Comparison of ENCODE assay signal across 35 cellular contexts in genomic region chr11:95045791-95046190, GRCh38. TPM values are rescaled to one million over a fixed set of nuclear protein-coding genes. Genes with fewer than 3 reads are reported as not detected.
"Had no signal": no experiment of that assay in that cellular context is flagged by ENCODE, and none has a peak within 500 bp of the region (broad histone marks: within the 10 kb centered on the region; RNA-seq: fewer than 3 reads in every experiment).

No MANE protein-coding gene starts in this region.

- H3K4me1 ChIP-seq: adrenal gland, body of pancreas, breast epithelium had no signal

- DNase-seq: activated B cell treated with CpG ODN at 0.5 μM for 24 hours; activated CD4-positive, alpha-beta memory T cell treated with anti-CD3 and anti-CD28 coated beads for 36 hours; activated CD4-positive, alpha-beta T cell treated with anti-CD3 and anti-CD28 coated beads for 4 hours; activated CD4-positive, alpha-beta T cell treated with anti-CD3 and anti-CD28 coated beads, Interleukin-2, amount 10 ng/mL, durations not matched to agents 7 days and 5 days; activated CD4-positive, alpha-beta T cell treated with anti-CD3 and anti-CD28 coated beads, Interleukin-2, amount 50 U/mL, for 4 hours; activated CD4-positive, CD25-positive, alpha-beta regulatory T cell treated with anti-CD3 and anti-CD28 coated beads, Interleukin-2, amount 50 U/mL, for 72 hours; activated CD8-positive, alpha-beta memory T cell treated with anti-CD3 and anti-CD28 coated beads, Interleukin-2, amount 50 U/mL, for 4 hours; activated CD8-positive, alpha-beta T cell treated with anti-CD3 and anti-CD28 coated beads for 36 hours; activated effector memory CD4-positive, alpha-beta T cell treated with anti-CD3 and anti-CD28 coated beads, Interleukin-2, amount 50 U/mL, for 16 hours; activated gamma-delta T cell treated with Interleukin-2 at 50 U/mL for 16 hours; activated naive CD4-positive, alpha-beta T cell; activated naive CD4-positive, alpha-beta T cell treated with anti-CD3 and anti-CD28 coated beads for 36 hours; activated naive CD4-positive, alpha-beta T cell treated with anti-CD3 and anti-CD28 coated beads, Interleukin-2, amount 50 U/mL, for 16 hours; activated naive CD8-positive, alpha-beta T cell treated with anti-CD3 and anti-CD28 coated beads for 36 hours; activated T-cell treated with anti-CD3 and anti-CD28 coated beads for 4 hours; activated T-cell treated with anti-CD3 and anti-CD28 coated beads, Interleukin-2, amount 50 U/mL, for 1 hour; activated T-cell treated with anti-CD3 and anti-CD28 coated beads, Interleukin-2, amount 50 U/mL, for 4 hours; activated T-cell treated with anti-CD3 and anti-CD28 coated beads, Interleukin-2, amount 50 U/mL, for 72 hours; adrenal gland; amniotic stem cell; aorta; body of pancreas; brain microvascular endothelial cell; central memory CD4-positive, alpha-beta T cell; T-helper 2 cell; T-helper 9 cell had no signal

- H3K27ac ChIP-seq: adrenal gland, body of pancreas, brain microvascular endothelial cell, breast epithelium, VCaP had no signal

- H3K4me3 ChIP-seq: adrenal gland, body of pancreas, breast epithelium had no signal

- ATAC-seq: activated CD8-positive, alpha-beta T cell treated with anti-CD3 and anti-CD28 coated beads for 36 hours; activated naive CD4-positive, alpha-beta T cell treated with anti-CD3 and anti-CD28 coated beads, Interleukin-2, amount 50 U/mL, for 72 hours; activated T-cell treated with anti-CD3 and anti-CD28 coated beads, Interleukin-2, amount 50 U/mL, for 4 hours; activated T-cell treated with anti-CD3 and anti-CD28 coated beads, Interleukin-2, amount 50 U/mL, for 72 hours; activated T-helper 17 cell treated with anti-CD3 and anti-CD28 coated beads, Interleukin-2, amount 50 U/mL, for 72 hours; body of pancreas had no signal

- H3K27me3 ChIP-seq: adrenal gland, body of pancreas, brain microvascular endothelial cell, breast epithelium had no signal

- H3K9me3 ChIP-seq: adrenal gland, body of pancreas, breast epithelium had no signal

- H3K36me3 ChIP-seq: adrenal gland, brain microvascular endothelial cell, breast epithelium had no signal

RNA-seq across cellular contexts. Expression of gene KDM4F, which starts 3.4 kb away (rescaled TPM):
- total RNA-seq: activated B cell treated with CpG ODN at 0.5 μM for 24 hours; activated CD4-positive, alpha-beta memory T cell treated with anti-CD3 and anti-CD28 coated beads for 36 hours; activated CD4-positive, alpha-beta T cell treated with anti-CD3 and anti-CD28 coated beads, Interleukin-2, amount 10 ng/mL, durations not matched to agents 7 days and 5 days; activated CD8-positive, alpha-beta memory T cell treated with anti-CD3 and anti-CD28 coated beads for 36 hours; activated CD8-positive, alpha-beta T cell treated with anti-CD3 and anti-CD28 coated beads for 36 hours; activated naive CD4-positive, alpha-beta T cell treated with anti-CD3 and anti-CD28 coated beads for 36 hours; activated naive CD4-positive, alpha-beta T cell treated with anti-CD3 and anti-CD28 coated beads, Interleukin-2, amount 50 U/mL, for 72 hours; activated naive CD8-positive, alpha-beta T cell treated with anti-CD3 and anti-CD28 coated beads for 36 hours; activated T-cell treated with anti-CD3 and anti-CD28 coated beads, Interleukin-2, amount 50 U/mL, for 4 hours; activated T-cell treated with anti-CD3 and anti-CD28 coated beads, Interleukin-2, amount 50 U/mL, for 72 hours; activated T-helper 1 cell treated with anti-CD3 and anti-CD28 coated beads, Interleukin-12 subunit alpha, Interleukin-12 subunit beta, Interleukin-2, Interleukin-4 antibody, amounts not matched to agents 30 ng/mL and 10 ng/mL and 1 ng/mL, durations not matched to agents 14 hours and 24 hours and 36 hours; activated T-helper 17 cell treated with anti-CD3 and anti-CD28 coated beads, Interleukin-2, amount 50 U/mL, for 72 hours; adrenal gland; aorta; astrocyte; body of pancreas; breast epithelium; cardiac septum; cerebellum had no signal

RNA-seq across cellular contexts. Expression of gene KDM4E, which starts 20.7 kb away (rescaled TPM):
- total RNA-seq: activated B cell treated with CpG ODN at 0.5 μM for 24 hours; activated CD4-positive, alpha-beta memory T cell treated with anti-CD3 and anti-CD28 coated beads for 36 hours; activated CD4-positive, alpha-beta T cell treated with anti-CD3 and anti-CD28 coated beads, Interleukin-2, amount 10 ng/mL, durations not matched to agents 7 days and 5 days; activated CD8-positive, alpha-beta memory T cell treated with anti-CD3 and anti-CD28 coated beads for 36 hours; activated CD8-positive, alpha-beta T cell treated with anti-CD3 and anti-CD28 coated beads for 36 hours; activated naive CD4-positive, alpha-beta T cell treated with anti-CD3 and anti-CD28 coated beads for 36 hours; activated naive CD8-positive, alpha-beta T cell treated with anti-CD3 and anti-CD28 coated beads for 36 hours; activated T-cell treated with anti-CD3 and anti-CD28 coated beads, Interleukin-2, amount 50 U/mL, for 4 hours; activated T-cell treated with anti-CD3 and anti-CD28 coated beads, Interleukin-2, amount 50 U/mL, for 72 hours; activated T-helper 1 cell treated with anti-CD3 and anti-CD28 coated beads, Interleukin-12 subunit alpha, Interleukin-12 subunit beta, Interleukin-2, Interleukin-4 antibody, amounts not matched to agents 30 ng/mL and 10 ng/mL and 1 ng/mL, durations not matched to agents 14 hours and 24 hours and 36 hours; activated T-helper 17 cell treated with anti-CD3 and anti-CD28 coated beads, Interleukin-2, amount 50 U/mL, for 72 hours; adrenal gland; aorta; body of pancreas; breast epithelium; cardiac septum; cerebellum had no signal
